ENCODE assay signal across 11 cellular contexts in the genomic region with DNA sequence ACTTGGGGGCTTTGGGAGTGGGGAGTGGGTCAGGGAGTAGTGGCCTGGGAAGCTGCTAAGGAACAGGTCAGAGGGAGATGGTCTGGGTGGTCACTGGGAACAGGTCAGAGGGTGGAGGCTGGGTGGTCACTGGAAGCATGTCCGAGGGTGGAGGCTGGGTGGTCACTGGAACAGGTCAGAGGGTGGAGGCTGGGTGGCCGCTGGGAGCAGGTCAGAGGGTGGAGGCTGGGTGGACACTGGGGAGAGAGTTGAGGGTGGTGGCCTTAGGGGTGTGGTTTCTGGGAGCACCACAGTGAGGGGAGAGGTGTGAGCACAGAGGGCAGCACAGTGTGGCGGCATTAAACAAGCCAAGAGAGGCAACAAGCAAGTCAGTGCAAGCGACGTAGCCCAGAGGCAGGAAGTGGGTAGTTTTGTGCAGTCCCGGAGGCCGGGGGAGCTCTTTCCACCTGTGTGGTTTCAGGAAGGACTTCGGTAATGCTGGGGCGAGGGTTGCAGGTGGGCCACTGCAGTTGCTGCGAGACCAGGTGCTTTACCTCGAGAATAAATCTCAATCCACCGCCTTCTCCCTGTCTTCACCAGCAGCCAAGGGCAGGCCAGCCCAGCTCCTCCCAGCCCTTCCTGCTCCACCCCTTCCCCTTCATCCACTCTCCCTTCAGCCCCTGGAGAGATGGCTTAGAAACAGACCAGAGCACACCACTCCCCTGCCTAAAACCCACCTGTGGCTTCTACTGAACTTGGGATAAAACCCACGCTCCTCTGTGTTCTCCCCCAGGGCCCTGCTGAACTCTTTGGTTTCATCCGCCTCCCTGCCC. TPM values are rescaled to one million over a fixed set of nuclear protein-coding genes. Genes with fewer than 3 reads are reported as not detected.
A peak's percentile ranks its signal among the peaks of the same experiment; 100 is the strongest.
DNase-seq lines count a peak whose midpoint lies in the region; ATAC-seq, FAIRE-seq and TF ChIP-seq lines count a peak whose summit lies in the region.
"Had no signal": no experiment of that assay in that cellular context is flagged by ENCODE, and none has a peak within 500 bp of the region (broad histone marks: within the 10 kb centered on the region; RNA-seq: fewer than 3 reads in every experiment).

No MANE protein-coding gene starts in this region.

- intact Hi-C loops in HepG2 (cut with micrococcal nuclease; ENCODE audit: unreplicated experiment): no loop called here
- intact Hi-C loops in right lobe of liver (cut with DNase I): no loop called here
- intact Hi-C loops in Calu3 (cut with micrococcal nuclease; ENCODE audit: unreplicated experiment): no loop called here

- TF ChIP-seq CTCF in HepG2 (CRISPR knock-in tag; IDR thresholded peaks at IDR 0.05) (no peak), right lobe of liver (IDR thresholded peaks at IDR 0.05) (no peak), Calu3 (IDR thresholded peaks at IDR 0.05; ENCODE audit: unreplicated experiment) (no peak)

- CTCF ChIA-PET in HepG2 (lab: Yijun Ruan, JAX; ENCODE audit: low intra/inter-chr PET ratio, low total read pairs): no interaction called here
- CTCF ChIA-PET in Calu3 (lab: Charles Lee): no interaction called here

- WGBS in HepG2 (ENCODE audit: low lambda C conversion rate): 22% methylated on average over 11 of the region's 14 CpGs
- WGBS in right lobe of liver (ENCODE audit: insufficient coverage, low coverage, low lambda C conversion rate, missing lambda C conversion rate): 51% methylated on average over 8 of the region's 14 CpGs

- ATAC-seq in HepG2 (no peak), right lobe of liver (no peak)
- ATAC-seq: body of pancreas had no signal

- peak overlapping the region in 4 of 5 donors; percentile 14 to 19 (median 18) for H3K4me3 Mint-ChIP-seq in immature natural killer cell
- no peak overlapping the region for H3K4me3 Mint-ChIP-seq in Calu3 (ENCODE audit: low read depth, unreplicated experiment)
- H3K4me3 Mint-ChIP-seq: type B pancreatic cell had no signal

- no peak for TF ChIP-seq POLR2A in HepG2 (IDR thresholded peaks at IDR 0.05; ENCODE audit: insufficient read depth in 1 of 2, low read depth in 2 of 2, low read length in 2 of 2)
- TF ChIP-seq POLR2A in right lobe of liver (IDR thresholded peaks at IDR 0.05): no peak

- H3K4me1 Mint-ChIP-seq in immature natural killer cell (peaks cover 21% of the 10 kb centered on the region in 2 donors), Calu3 (ENCODE audit: low read depth, unreplicated experiment) (peaks cover 9% of the 10 kb centered on the region)

- no peak overlapping the region for H3K27ac ChIP-seq in HepG2 (ENCODE audit: extremely low read length, insufficient read depth, low read length)
- no peak overlapping the region for H3K27ac ChIP-seq in right lobe of liver
- H3K27ac ChIP-seq: body of pancreas had no signal

- H3K27me3 ChIP-seq in HepG2 (ENCODE audit: control insufficient read depth in 1 of 2, insufficient read depth in 2 of 2, low read length in 2 of 2) (peaks cover 0 to 3% of the 10 kb centered on the region in 2 experiments; a peak in 3 of 5 replicates), right lobe of liver (no peaks in the 10 kb centered on the region)
- H3K27me3 ChIP-seq: body of pancreas had no signal

- no peak overlapping the region for H2AFZ ChIP-seq in HepG2 (ENCODE audit: low read length)

- POLR2A ChIA-PET in HepG2 (lab: Yijun Ruan, JAX): no interaction called here

- H3K79me2 ChIP-seq in HepG2 (ENCODE audit: insufficient read depth, low read length): no peaks in the 10 kb centered on the region

- no peak overlapping the region for H3K9ac ChIP-seq in HepG2 (ENCODE audit: insufficient read depth, low read depth, low read length)

- H3K4me3 ChIP-seq in HepG2 (replicated peaks in 1 of 3; ENCODE audit: insufficient read depth in 1 of 3, low read depth in 2 of 3, low read length in 3 of 3): no peak overlapping the region
- H3K4me3 ChIP-seq in right lobe of liver: no peak overlapping the region
- H3K4me3 ChIP-seq: body of pancreas had no signal

- no peaks in the 10 kb centered on the region for H4K20me1 ChIP-seq in HepG2 (ENCODE audit: insufficient read depth, low read length)

- no peak for DNase-seq in HepG2 (ENCODE audit: low spot score)
- DNase-seq in right lobe of liver: no peak
- peak; percentile 49 for DNase-seq in activated T-cell treated with anti-CD3 and anti-CD28 coated beads, Interleukin-2, amount 50 U/mL, for 1 hour
- DNase-seq in immature natural killer cell: peak in 2 of 3 donors; percentile 27 to 28
- DNase-seq in NCI-H187 (lab: John Stamatoyannopoulos, UW): no peak
- DNase-seq in Calu3: no peak
- no peak for DNase-seq in NCI-H345 (lab: John Stamatoyannopoulos, UW)
- no peak for DNase-seq in SHP77 treated with DMSO at 0.1 percent for 48 hours (lab: John Stamatoyannopoulos, UW)
- DNase-seq: ACHN, body of pancreas had no signal

- TF ChIP-seq EP300 in HepG2 (IDR thresholded peaks at IDR 0.05; ENCODE audit: low read depth in 2 of 2, low read length in 2 of 2) (no peak), HepG2 (CRISPR knock-in tag; IDR thresholded peaks at IDR 0.05; ENCODE audit: borderline replicate concordance) (no peak)

- in situ Hi-C loops in HepG2 (cut with HindIII; ENCODE audit: extremely low pct_ligation_motif_present, low pct_unique_long_range_greater_than_20kb): no loop called here

- H3K27me3 Mint-ChIP-seq in immature natural killer cell (ENCODE audit: low read depth in 3 of 3) (peaks cover 4 to 12% (median 6%) of the 10 kb centered on the region in 3 donors), Calu3 (ENCODE audit: unreplicated experiment) (peaks cover 17% of the 10 kb centered on the region)

- H3K9me3 Mint-ChIP-seq in immature natural killer cell: peaks cover 0 to 4% (median 0%) of the 10 kb centered on the region in 6 donors
- peaks cover 7% of the 10 kb centered on the region for H3K9me3 Mint-ChIP-seq in Calu3 (ENCODE audit: low read depth, unreplicated experiment)
- H3K9me3 Mint-ChIP-seq: type B pancreatic cell had no signal

- BruUV-seq in HepG2 (replicated peaks; lab: Mats Ljungman, UMichigan) (no TSS peak), Calu3 (replicated peaks; lab: Mats Ljungman, UMichigan) (no TSS peak)

- no peaks in the 10 kb centered on the region for H3K9me3 ChIP-seq in HepG2 (ENCODE audit: low read length)
- H3K9me3 ChIP-seq in right lobe of liver: no peaks in the 10 kb centered on the region
- H3K9me3 ChIP-seq: body of pancreas had no signal

- H3K36me3 ChIP-seq in HepG2 (replicated peaks in 1 of 2; ENCODE audit: control insufficient read depth in 1 of 2, insufficient read depth in 2 of 2, low read length in 2 of 2): no peaks in the 10 kb centered on the region
- H3K36me3 ChIP-seq in right lobe of liver: no peaks in the 10 kb centered on the region

- TF ChIP-seq RAD21 in HepG2 (CRISPR knock-in tag; IDR thresholded peaks at IDR 0.05): no peak

- FAIRE-seq in HepG2 (lab: Jason Lieb, UNC): no peak

- H3K4me2 ChIP-seq in HepG2 (ENCODE audit: low read depth, low read length): no peak overlapping the region

- H3K36me3 Mint-ChIP-seq in immature natural killer cell (no peaks in the 10 kb centered on the region), Calu3 (ENCODE audit: insufficient read depth, unreplicated experiment) (no peaks in the 10 kb centered on the region)
- H3K36me3 Mint-ChIP-seq: type B pancreatic cell had no signal

- H3K4me1 ChIP-seq in HepG2 (ENCODE audit: insufficient read depth, low read length): no peaks in the 10 kb centered on the region
- H3K4me1 ChIP-seq in right lobe of liver: no peaks in the 10 kb centered on the region
- H3K4me1 ChIP-seq: body of pancreas had no signal

- peak overlapping the region in 2 of 6 donors; percentile 58 to 62 for H3K27ac Mint-ChIP-seq in immature natural killer cell
- H3K27ac Mint-ChIP-seq in Calu3 (ENCODE audit: unreplicated experiment): no peak overlapping the region
- H3K27ac Mint-ChIP-seq: type B pancreatic cell had no signal

RNA-seq across cellular contexts. Expression of gene CACNA1I, which starts 3.2 kb away (rescaled TPM):
- total RNA-seq in HepG2 (2016; rRNA removed; fragmentation: Illumina TruSeq; extraction: Trizol): not detected in 2 replicates
- total RNA-seq in HepG2 (2016; cell fraction: cytosol; rRNA removed; fragmentation: Illumina TruSeq; extraction: Trizol; ENCODE audit: low read depth): not detected in 2 replicates
- total RNA-seq in HepG2 (2016; cell fraction: insoluble cytoplasmic fraction; rRNA removed; fragmentation: Illumina TruSeq; extraction: Trizol): not detected in 2 replicates
- not detected in 2 replicates for total RNA-seq in HepG2 (2016; cell fraction: membrane; rRNA removed; fragmentation: Illumina TruSeq; extraction: Trizol)
- total RNA-seq in HepG2 (2016; cell fraction: nucleus; rRNA removed; fragmentation: Illumina TruSeq; extraction: Trizol): not detected in 2 replicates
- not detected in 2 replicates for polyA plus RNA-seq in HepG2 (2011; rRNA removed)
- polyA plus RNA-seq in HepG2 (2011; cell fraction: cytosol; rRNA removed): not detected in 2 replicates
- 0.02 TPM in 2 replicates for polyA plus RNA-seq in HepG2 (2011; cell fraction: nucleus; rRNA removed)
- polyA plus RNA-seq in HepG2 (2012): 0.03 TPM in 1 of 2 replicates, not detected in the other
- polyA plus RNA-seq in HepG2 (2016; cell fraction: cytosol; fragmentation: Illumina TruSeq; extraction: Trizol; ENCODE audit: low read depth): not detected in 2 replicates
- not detected in 2 replicates for polyA plus RNA-seq in HepG2 (2016; cell fraction: insoluble cytoplasmic fraction; fragmentation: Illumina TruSeq; extraction: Trizol; ENCODE audit: low read depth)
- not detected in 2 replicates for polyA plus RNA-seq in HepG2 (2016; cell fraction: membrane; fragmentation: Illumina TruSeq; extraction: Trizol; ENCODE audit: low read depth)
- not detected in 2 replicates for polyA plus RNA-seq in HepG2 (2016; cell fraction: nucleus; fragmentation: Illumina TruSeq; extraction: Trizol; ENCODE audit: insufficient read depth, low read depth)
- 0.04 and 0.05 TPM in 2 replicates for polyA minus RNA-seq in HepG2 (2011; rRNA and poly(A)+ RNA removed; ENCODE audit: low replicate concordance)
- polyA minus RNA-seq in HepG2 (2011; cell fraction: cytosol; rRNA and poly(A)+ RNA removed): not detected in 2 replicates
- polyA minus RNA-seq in HepG2 (2011; cell fraction: nucleus; rRNA and poly(A)+ RNA removed): not detected in 2 replicates
- under 1 TPM in 1 of 6 experiments, not detected in 5; 0.06 TPM for total RNA-seq in right lobe of liver
- not detected for polyA plus RNA-seq in immature natural killer cell
- total RNA-seq in Calu3 (2022): 0.05 and 0.07 TPM in 2 replicates

RNA-seq across cellular contexts. Expression of gene RPS19BP1, which starts 34.8 kb away (rescaled TPM):
- total RNA-seq in HepG2 (2016; rRNA removed; fragmentation: Illumina TruSeq; extraction: Trizol): 81.3 and 88.2 TPM in 2 replicates
- 128 and 142 TPM in 2 replicates for total RNA-seq in HepG2 (2016; cell fraction: cytosol; rRNA removed; fragmentation: Illumina TruSeq; extraction: Trizol; ENCODE audit: low read depth)
- total RNA-seq in HepG2 (2016; cell fraction: insoluble cytoplasmic fraction; rRNA removed; fragmentation: Illumina TruSeq; extraction: Trizol): 77.0 and 92.6 TPM in 2 replicates
- 138 and 159 TPM in 2 replicates for total RNA-seq in HepG2 (2016; cell fraction: membrane; rRNA removed; fragmentation: Illumina TruSeq; extraction: Trizol)
- 32.9 and 36.8 TPM in 2 replicates for total RNA-seq in HepG2 (2016; cell fraction: nucleus; rRNA removed; fragmentation: Illumina TruSeq; extraction: Trizol)
- 44.3 and 47.8 TPM in 2 replicates for polyA plus RNA-seq in HepG2 (2011; rRNA removed)
- 48.9 and 72.7 TPM in 2 replicates for polyA plus RNA-seq in HepG2 (2011; cell fraction: cytosol; rRNA removed)
- polyA plus RNA-seq in HepG2 (2011; cell fraction: nucleus; rRNA removed): 39.6 and 43.4 TPM in 2 replicates
- polyA plus RNA-seq in HepG2 (2012): 22.5 and 32.4 TPM in 2 replicates
- polyA plus RNA-seq in HepG2 (2016; cell fraction: cytosol; fragmentation: Illumina TruSeq; extraction: Trizol; ENCODE audit: low read depth): 155 and 179 TPM in 2 replicates
- 84.3 and 101 TPM in 2 replicates for polyA plus RNA-seq in HepG2 (2016; cell fraction: insoluble cytoplasmic fraction; fragmentation: Illumina TruSeq; extraction: Trizol; ENCODE audit: low read depth)
- polyA plus RNA-seq in HepG2 (2016; cell fraction: membrane; fragmentation: Illumina TruSeq; extraction: Trizol; ENCODE audit: low read depth): 130 and 146 TPM in 2 replicates
- 72.3 and 78.7 TPM in 2 replicates for polyA plus RNA-seq in HepG2 (2016; cell fraction: nucleus; fragmentation: Illumina TruSeq; extraction: Trizol; ENCODE audit: insufficient read depth, low read depth)
- 8.8 and 14.5 TPM in 2 replicates for polyA minus RNA-seq in HepG2 (2011; rRNA and poly(A)+ RNA removed; ENCODE audit: low replicate concordance)
- polyA minus RNA-seq in HepG2 (2011; cell fraction: cytosol; rRNA and poly(A)+ RNA removed): 7.8 and 8.0 TPM in 2 replicates
- 12.2 and 13.9 TPM in 2 replicates for polyA minus RNA-seq in HepG2 (2011; cell fraction: nucleus; rRNA and poly(A)+ RNA removed)
- total RNA-seq in right lobe of liver: 100 to 1,000 TPM in 2 of 6 experiments, 10 to 100 TPM in 4; 31.0 to 104 (median 32.8) TPM
- 100 to 1,000 TPM; 139 to 239 (median 180) TPM for polyA plus RNA-seq in immature natural killer cell
- total RNA-seq in Calu3 (2022): 82.9 and 87.7 TPM in 2 replicates

RNA-seq across cellular contexts. Expression of gene ATF4, which starts 47.0 kb away (rescaled TPM):
- total RNA-seq in HepG2 (2016; rRNA removed; fragmentation: Illumina TruSeq; extraction: Trizol): 442 and 486 TPM in 2 replicates
- total RNA-seq in HepG2 (2016; cell fraction: cytosol; rRNA removed; fragmentation: Illumina TruSeq; extraction: Trizol; ENCODE audit: low read depth): 489 and 519 TPM in 2 replicates
- total RNA-seq in HepG2 (2016; cell fraction: insoluble cytoplasmic fraction; rRNA removed; fragmentation: Illumina TruSeq; extraction: Trizol): 409 and 471 TPM in 2 replicates
- 1,028 and 1,060 TPM in 2 replicates for total RNA-seq in HepG2 (2016; cell fraction: membrane; rRNA removed; fragmentation: Illumina TruSeq; extraction: Trizol)
- total RNA-seq in HepG2 (2016; cell fraction: nucleus; rRNA removed; fragmentation: Illumina TruSeq; extraction: Trizol): 286 and 328 TPM in 2 replicates
- polyA plus RNA-seq in HepG2 (2011; rRNA removed): 1,157 and 1,297 TPM in 2 replicates
- 1,218 and 1,254 TPM in 2 replicates for polyA plus RNA-seq in HepG2 (2011; cell fraction: cytosol; rRNA removed)
- polyA plus RNA-seq in HepG2 (2011; cell fraction: nucleus; rRNA removed): 1,279 and 1,395 TPM in 2 replicates
- 465 and 610 TPM in 2 replicates for polyA plus RNA-seq in HepG2 (2012)
- polyA plus RNA-seq in HepG2 (2016; cell fraction: cytosol; fragmentation: Illumina TruSeq; extraction: Trizol; ENCODE audit: low read depth): 745 and 811 TPM in 2 replicates
- polyA plus RNA-seq in HepG2 (2016; cell fraction: insoluble cytoplasmic fraction; fragmentation: Illumina TruSeq; extraction: Trizol; ENCODE audit: low read depth): 563 and 623 TPM in 2 replicates
- 1,265 and 1,282 TPM in 2 replicates for polyA plus RNA-seq in HepG2 (2016; cell fraction: membrane; fragmentation: Illumina TruSeq; extraction: Trizol; ENCODE audit: low read depth)
- 710 and 725 TPM in 2 replicates for polyA plus RNA-seq in HepG2 (2016; cell fraction: nucleus; fragmentation: Illumina TruSeq; extraction: Trizol; ENCODE audit: insufficient read depth, low read depth)
- polyA minus RNA-seq in HepG2 (2011; rRNA and poly(A)+ RNA removed; ENCODE audit: low replicate concordance): 242 and 314 TPM in 2 replicates
- polyA minus RNA-seq in HepG2 (2011; cell fraction: cytosol; rRNA and poly(A)+ RNA removed): 175 and 193 TPM in 2 replicates
- 213 and 242 TPM in 2 replicates for polyA minus RNA-seq in HepG2 (2011; cell fraction: nucleus; rRNA and poly(A)+ RNA removed)
- total RNA-seq in right lobe of liver: 100 to 1,000 TPM; 114 to 187 (median 157) TPM
- polyA plus RNA-seq in immature natural killer cell: 100 to 1,000 TPM in 1 of 3 donors, 10 to 100 TPM in 2; 48.9 to 113 (median 69.4) TPM
- 294 and 372 TPM in 2 replicates for total RNA-seq in Calu3 (2022)

Comparison
In these comparisons a context has a peak if more than half of its experiments do, and no peak if none do; other contexts are left out.
1. DNase-seq: peak in activated T-cell treated with anti-CD3 and anti-CD28 coated beads, Interleukin-2, amount 50 U/mL, for 1 hour (single experiment) and immature natural killer cell (2 of 3); none in HepG2 (single experiment), right lobe of liver (0 of 3), NCI-H187 (0 of 2), Calu3 (single experiment), NCI-H345 (single experiment) and SHP77 treated with DMSO at 0.1 percent for 48 hours (single experiment).